12 cellular contexts compared by ENCODE assay signal in the genomic region with DNA sequence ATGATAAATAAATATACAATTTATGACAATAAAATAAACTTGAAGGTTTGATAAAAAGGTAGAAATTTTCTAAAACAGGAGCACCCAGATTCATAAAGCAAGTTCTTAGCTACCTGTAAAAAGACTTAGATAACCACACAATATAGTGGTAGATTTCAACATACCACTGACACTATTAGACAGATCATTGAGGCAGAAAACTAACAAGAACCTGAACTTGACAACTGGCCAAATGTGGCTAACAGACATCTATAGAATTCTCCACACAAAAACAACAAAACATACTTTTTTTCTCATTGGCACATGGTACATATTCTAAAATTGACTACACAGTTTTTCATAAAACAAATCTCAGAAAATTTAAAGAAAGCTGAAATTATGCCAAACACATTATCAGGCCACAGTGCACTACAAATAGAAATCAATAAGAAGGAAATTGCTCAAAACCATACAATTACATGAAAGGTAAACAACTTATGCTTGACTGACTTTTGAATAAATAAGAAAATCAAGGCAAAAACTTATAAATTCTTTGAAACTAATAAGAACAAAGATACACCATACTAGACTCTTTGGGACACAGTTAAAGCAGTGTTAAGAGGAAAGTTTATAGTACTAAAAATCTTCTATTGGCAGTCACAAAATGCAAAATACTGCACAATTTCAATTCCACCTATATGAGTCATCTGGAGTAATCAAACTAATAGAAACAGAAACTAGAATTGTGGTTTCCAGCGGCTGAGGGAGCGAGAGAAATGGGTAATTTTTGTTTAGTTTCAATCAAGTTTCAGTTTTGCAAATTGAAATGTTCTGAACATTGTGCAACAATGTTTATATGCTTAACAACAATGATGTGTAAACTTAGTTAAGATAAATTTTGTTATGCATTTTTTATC.
A peak's percentile ranks its signal among the peaks of the same experiment; 100 is the strongest.
DNase-seq lines count a peak whose midpoint lies in the region; ATAC-seq, FAIRE-seq and TF ChIP-seq lines count a peak whose summit lies in the region.
"Had no signal": no experiment of that assay in that cellular context is flagged by ENCODE, and none has a peak within 500 bp of the region (broad histone marks: within the 10 kb centered on the region; RNA-seq: fewer than 3 reads in every experiment).

No MANE protein-coding gene starts in this region.

- ATAC-seq in GM18505 (IDR thresholded peaks at IDR 0.05; ENCODE audit: unreplicated experiment) (peak; percentile 91), GM19452 (IDR thresholded peaks at IDR 0.05; ENCODE audit: unreplicated experiment) (peak; percentile 93), HG02981 (IDR thresholded peaks at IDR 0.05; ENCODE audit: unreplicated experiment) (peak; percentile 86)
- ATAC-seq: GM23338 had no signal

- TF ChIP-seq POLR2A in GM18505 (IDR thresholded peaks at IDR 0.05; ENCODE audit: borderline replicate concordance, extremely low read depth, insufficient read depth, insufficient read length) (no peak), erythroblast (IDR thresholded peaks at IDR 0.05; ENCODE audit: low read length) (no peak)

- DNase-seq in RCC 7860 (ENCODE audit: low spot score) (no peak), erythroblast (lab: John Stamatoyannopoulos, UW) (no peak), cerebellar nuclear complex (lab: John Stamatoyannopoulos, UW) (no peak), DMS114 treated with DMSO at 0.1 percent for 48 hours (lab: John Stamatoyannopoulos, UW; ENCODE audit: unreplicated experiment) (no peak), NCI-H1105 (lab: John Stamatoyannopoulos, UW) (no peak)
- DNase-seq: anterior cingulate cortex, NCI-H1048, posterior cingulate gyrus had no signal

- FAIRE-seq in RCC 7860 (lab: Jason Lieb, UNC): peak; percentile 29
